Comparison of ENCODE assay signal across 18 cellular contexts in genomic region chr11:77592727-77593126, GRCh38. TPM values are rescaled to one million over a fixed set of nuclear protein-coding genes. Genes with fewer than 3 reads are reported as not detected.
A peak's percentile ranks its signal among the peaks of the same experiment; 100 is the strongest.
DNase-seq lines count a peak whose midpoint lies in the region; ATAC-seq lines count a peak whose summit lies in the region.
"Had no signal": no experiment of that assay in that cellular context is flagged by ENCODE, and none has a peak within 500 bp of the region (broad histone marks: within the 10 kb centered on the region; RNA-seq: fewer than 3 reads in every experiment).

No MANE protein-coding gene starts in this region.

- peak; percentile 46 for DNase-seq in NCI-H128 (lab: John Stamatoyannopoulos, UW; ENCODE audit: unreplicated experiment)
- DNase-seq in NCI-H1930 (lab: John Stamatoyannopoulos, UW), result peak; percentile 61 to 72
- DNase-seq in NCI-H748 (lab: John Stamatoyannopoulos, UW; ENCODE audit: unreplicated experiment), result peak; percentile 78
- peak; percentile 63 for DNase-seq in left lobe of liver (ENCODE audit: low spot score)
- no peak for DNase-seq in Right ventricle myocardium superior
- DNase-seq in T-cell, result no peak
- no peak for DNase-seq in glomerular visceral epithelial cell (ENCODE audit: extremely low spot score)
- DNase-seq: AML-193, DMS79 treated with DMSO at 0.1 percent for 48 hours, Karpas-422, NCI-H1048, NCI-H2029 treated with DMSO at 0.1 percent for 48 hours, NCI-H226, NCI-H526 treated with DMSO at 0.1 percent for 48 hours, T-helper 2 cell had no signal

- CTCF ChIA-PET in T-cell (lab: Charles Lee), result no interaction called here

- intact Hi-C loops in Right ventricle myocardium superior (cut with DNase I), result no loop called here

- no peaks in the 10 kb centered on the region for H3K9me3 Mint-ChIP-seq in T-cell
- H3K9me3 Mint-ChIP-seq: IgD-negative memory B cell had no signal

- no peak overlapping the region for H3K4me3 Mint-ChIP-seq in T-cell
- H3K4me3 Mint-ChIP-seq: IgD-negative memory B cell had no signal

- peaks cover 14 to 18% (median 17%) of the 10 kb centered on the region in 3 donors for H3K4me1 Mint-ChIP-seq in T-cell

- H3K36me3 Mint-ChIP-seq in T-cell, result no peaks in the 10 kb centered on the region
- H3K36me3 Mint-ChIP-seq: IgD-negative memory B cell had no signal

- ATAC-seq in left lobe of liver (peak; percentile 5), Right ventricle myocardium superior (ENCODE audit: poor library complexity) (no peak), T-cell (replicated peaks in 1 of 4) (no peak), HG03025 (IDR thresholded peaks at IDR 0.05; ENCODE audit: low FRiP score, unreplicated experiment) (no peak)

- H3K27ac Mint-ChIP-seq in T-cell, result no peak overlapping the region
- H3K27ac Mint-ChIP-seq: IgD-negative memory B cell had no signal

- H3K27me3 Mint-ChIP-seq in T-cell, result peaks cover 0 to 3% of the 10 kb centered on the region in 2 donors
- H3K27me3 Mint-ChIP-seq: IgD-negative memory B cell had no signal

- POLR2A ChIA-PET in T-cell (lab: Charles Lee), result interaction anchor here in 1 of 2 donors (0.6 kb wide), 1 partner anchor 138 kb away, joined by 3 read pairs; no protein-coding TSS in a partner anchor

RNA-seq across cellular contexts. Expression of gene AQP11, which starts 3.0 kb away (rescaled TPM):
- total RNA-seq in left lobe of liver (13.1 TPM), Right ventricle myocardium superior (0.91 TPM), T-cell (under 1 TPM in 4 of 5 donors, not detected in 1; 0.19 to 0.49 (median 0.28) TPM)
- total RNA-seq: MCF 10A had no signal

RNA-seq across cellular contexts. Expression of gene CLNS1A, which starts 44.9 kb away (rescaled TPM):
- total RNA-seq in left lobe of liver, result 41.3 TPM
- total RNA-seq in Right ventricle myocardium superior, result 71.5 TPM
- 100 to 1,000 TPM in 4 of 5 donors, 10 to 100 TPM in 1; 69.6 to 112 (median 103) TPM for total RNA-seq in T-cell

Comparison
In these comparisons a context has a peak if more than half of its experiments do, and no peak if none do; other contexts are left out.
1. DNase-seq: peak in NCI-H128 (single experiment), NCI-H1930 (2 of 2), NCI-H748 (single experiment) and left lobe of liver (single experiment); none in Right ventricle myocardium superior (single experiment), T-cell (0 of 34) and glomerular visceral epithelial cell (single experiment).